15 cellular contexts compared by ENCODE assay signal in genomic region chr2:43513796-43514195, GRCh38.
DNase-seq lines count a peak whose midpoint lies in the region; ATAC-seq and TF ChIP-seq lines count a peak whose summit lies in the region.
"Had no signal": no experiment of that assay in that cellular context is flagged by ENCODE, and none has a peak within 500 bp of the region (broad histone marks: within the 10 kb centered on the region; RNA-seq: fewer than 3 reads in every experiment).

No MANE protein-coding gene starts in this region.

- TF ChIP-seq POLR2A in breast epithelium (IDR thresholded peaks at IDR 0.05) (no peak), esophagus muscularis mucosa (IDR thresholded peaks at IDR 0.05; ENCODE audit: low read depth) (no peak), uterus (IDR thresholded peaks at IDR 0.05) (no peak)

- no TSS peak for BruUV-seq in MCF 10A (replicated peaks; lab: Mats Ljungman, UMichigan)

- no peak overlapping the region for H3K4me3 ChIP-seq in breast epithelium
- no peak overlapping the region for H3K4me3 ChIP-seq in esophagus muscularis mucosa
- H3K4me3 ChIP-seq in psoas muscle, result no peak overlapping the region
- no peak overlapping the region for H3K4me3 ChIP-seq in uterus
- H3K4me3 ChIP-seq: GM23338 had no signal

- no peaks in the 10 kb centered on the region for H3K9me3 ChIP-seq in breast epithelium
- no peaks in the 10 kb centered on the region for H3K9me3 ChIP-seq in esophagus muscularis mucosa
- no peaks in the 10 kb centered on the region for H3K9me3 ChIP-seq in psoas muscle
- H3K9me3 ChIP-seq in uterus, result no peaks in the 10 kb centered on the region

- DNase-seq in MCF 10A (ENCODE audit: unreplicated experiment), result no peak
- DNase-seq in breast epithelium (ENCODE audit: low spot score in 2 of 2), result no peak
- DNase-seq in esophagus muscularis mucosa (ENCODE audit: extremely low spot score), result no peak
- DNase-seq in psoas muscle, result no peak
- DNase-seq in uterus, result no peak
- no peak for DNase-seq in cerebellum (ENCODE audit: low spot score)
- no peak for DNase-seq in ACHN
- DNase-seq in activated CD4-positive, alpha-beta T cell treated with anti-CD3 and anti-CD28 coated beads, Interleukin-2, amount 50 U/mL, for 4 hours, result no peak
- DNase-seq: 8988T; CD4-positive, alpha-beta memory T cell; KBM-7; NCI-H1092; NCI-H2081 treated with DMSO at 0.1 percent for 48 hours; NCI-H510A treated with DMSO at 0.1 percent for 48 hours had no signal

- no peaks in the 10 kb centered on the region for H3K27me3 Mint-ChIP-seq in MCF 10A (ENCODE audit: insufficient read depth, unreplicated experiment)
- H3K27me3 Mint-ChIP-seq: CD4-positive, alpha-beta memory T cell had no signal

- H3K36me3 ChIP-seq in breast epithelium (no peaks in the 10 kb centered on the region), esophagus muscularis mucosa (peaks cover 0 to 9% (median 0%) of the 10 kb centered on the region in 4 donors), psoas muscle (ENCODE audit: insufficient read depth in 1 of 2, low read depth in 1 of 2) (no peaks in the 10 kb centered on the region), uterus (no peaks in the 10 kb centered on the region)

- peak overlapping the region; percentile 32 for H3K27ac Mint-ChIP-seq in MCF 10A (ENCODE audit: low read depth, unreplicated experiment)
- H3K27ac Mint-ChIP-seq: CD4-positive, alpha-beta memory T cell; GM23338 had no signal

- H3K27me3 ChIP-seq in breast epithelium, result no peaks in the 10 kb centered on the region
- H3K27me3 ChIP-seq in esophagus muscularis mucosa, result no peaks in the 10 kb centered on the region
- H3K27me3 ChIP-seq in psoas muscle (ENCODE audit: insufficient read depth in 3 of 3, low read length in 2 of 3), result no peaks in the 10 kb centered on the region
- H3K27me3 ChIP-seq in uterus, result no peaks in the 10 kb centered on the region

- ATAC-seq in psoas muscle, result peak; percentile 66 to 81 (median 76)
- ATAC-seq: GM23338 had no signal

- TF ChIP-seq CTCF in MCF 10A (IDR thresholded peaks at IDR 0.05; ENCODE audit: unreplicated experiment) (no peak), breast epithelium (IDR thresholded peaks at IDR 0.05) (no peak), esophagus muscularis mucosa (IDR thresholded peaks at IDR 0.05) (no peak), psoas muscle (IDR thresholded peaks at IDR 0.05) (no peak), uterus (IDR thresholded peaks at IDR 0.05) (no peak)

- no peak for TF ChIP-seq EP300 in esophagus muscularis mucosa (IDR thresholded peaks at IDR 0.05)

- peaks cover 10% of the 10 kb centered on the region for H3K36me3 Mint-ChIP-seq in MCF 10A (ENCODE audit: insufficient read depth, unreplicated experiment)

- H3K4me1 Mint-ChIP-seq in MCF 10A (ENCODE audit: insufficient read depth, unreplicated experiment), result peaks cover 32% of the 10 kb centered on the region
- H3K4me1 Mint-ChIP-seq: GM23338 had no signal

- no peak overlapping the region for H3K4me3 Mint-ChIP-seq in MCF 10A (ENCODE audit: unreplicated experiment)
- H3K4me3 Mint-ChIP-seq: CD4-positive, alpha-beta memory T cell; GM23338 had no signal

- H3K27ac ChIP-seq in breast epithelium, result peak overlapping the region in 1 of 2 donors; percentile 68
- peak overlapping the region; percentile 40 to 59 (median 52) for H3K27ac ChIP-seq in esophagus muscularis mucosa (replicated peaks in 1 of 4)
- no peak overlapping the region for H3K27ac ChIP-seq in psoas muscle
- peak overlapping the region; percentile 35 to 64 for H3K27ac ChIP-seq in uterus

- WGBS in esophagus muscularis mucosa, result 85% methylated on average over 3 of the region's 3 CpGs
- 36 to 69% (median 38%) methylated on average over 3 of the region's 3 CpGs for WGBS in psoas muscle, 3 donors

- no peaks in the 10 kb centered on the region for H3K9me3 Mint-ChIP-seq in MCF 10A (ENCODE audit: unreplicated experiment)
- H3K9me3 Mint-ChIP-seq: CD4-positive, alpha-beta memory T cell; GM23338 had no signal

- CTCF ChIA-PET in MCF 10A (lab: Yijun Ruan, JAX), result no interaction called here

- H3K4me1 ChIP-seq in breast epithelium (peaks cover 0 to 21% of the 10 kb centered on the region in 2 donors), esophagus muscularis mucosa (peaks cover 46 to 60% (median 57%) of the 10 kb centered on the region in 4 donors), psoas muscle (peaks cover 45% of the 10 kb centered on the region), uterus (peaks cover 0 to 5% of the 10 kb centered on the region in 2 donors)

- POLR2A ChIA-PET in MCF 10A (lab: Yijun Ruan, JAX), result no interaction called here

- in situ Hi-C loops in ACHN (cut with HindIII; ENCODE audit: low pct_ligation_motif_present, low pct_unique_long_range_greater_than_20kb, low sequenced_read_pairs), result no loop called here

- intact Hi-C loops in MCF 10A (cut with micrococcal nuclease) (no loop called here), breast epithelium (cut with DNase I; ENCODE audit: low total_unique reads) (no loop called here), esophagus muscularis mucosa (cut with DNase I) (no loop called here), psoas muscle (cut with DNase I) (no loop called here), uterus (cut with DNase I; ENCODE audit: low total_unique reads) (no loop called here)
